22 cellular contexts compared by ENCODE assay signal in genomic region chr15:28912422-28912821, GRCh38. TPM values are rescaled to one million over a fixed set of nuclear protein-coding genes. Genes with fewer than 3 reads are reported as not detected.
DNase-seq lines count a peak whose midpoint lies in the region; ATAC-seq, FAIRE-seq and TF ChIP-seq lines count a peak whose summit lies in the region.
"Had no signal": no experiment of that assay in that cellular context is flagged by ENCODE, and none has a peak within 500 bp of the region (broad histone marks: within the 10 kb centered on the region; RNA-seq: fewer than 3 reads in every experiment).

No MANE protein-coding gene starts in this region.

- FAIRE-seq in kidney (lab: Jason Lieb, UNC), result no peak

- H2AFZ ChIP-seq in Loucy (ENCODE audit: low read length), result no peak overlapping the region

- intact Hi-C loops in lower lobe of right lung (cut with DNase I) (no loop called here), kidney (cut with DNase I) (no loop called here)

- H3K27ac Mint-ChIP-seq in activated naive CD4-positive, alpha-beta T cell treated with anti-CD3 and anti-CD28 coated beads, Interleukin-2, amount 50 U/mL, for 72 hours, result no peak overlapping the region
- H3K27ac Mint-ChIP-seq: activated CD4-positive, alpha-beta T cell treated with anti-CD3 and anti-CD28 coated beads, Interleukin-2, amount 10 ng/mL, durations not matched to agents 7 days and 5 days had no signal

- peaks cover 19% of the 10 kb centered on the region for H3F3A ChIP-seq in Loucy (ENCODE audit: low read depth)

- H3K27me3 ChIP-seq in BE2C, result no peaks in the 10 kb centered on the region
- H3K27me3 ChIP-seq in Loucy (ENCODE audit: insufficient read depth, low read length, poor library complexity, severe bottlenecking), result no peaks in the 10 kb centered on the region
- no peaks in the 10 kb centered on the region for H3K27me3 ChIP-seq in lower lobe of right lung (ENCODE audit: low read depth)
- H3K27me3 ChIP-seq: ascending aorta had no signal

- no peaks in the 10 kb centered on the region for H3K9me3 Mint-ChIP-seq in activated naive CD4-positive, alpha-beta T cell treated with anti-CD3 and anti-CD28 coated beads, Interleukin-2, amount 50 U/mL, for 72 hours
- H3K9me3 Mint-ChIP-seq: activated CD4-positive, alpha-beta T cell treated with anti-CD3 and anti-CD28 coated beads, Interleukin-2, amount 10 ng/mL, durations not matched to agents 7 days and 5 days; immature natural killer cell had no signal

- H3K36me3 Mint-ChIP-seq in activated naive CD4-positive, alpha-beta T cell treated with anti-CD3 and anti-CD28 coated beads, Interleukin-2, amount 50 U/mL, for 72 hours, result no peaks in the 10 kb centered on the region

- DNase-seq in BE2C, result peak; percentile 73
- peak in 1 of 2 donors; percentile 20 for DNase-seq in activated naive CD4-positive, alpha-beta T cell treated with anti-CD3 and anti-CD28 coated beads, Interleukin-2, amount 50 U/mL, for 72 hours (ENCODE audit: low spot score in 2 of 2)
- DNase-seq in lower lobe of right lung, result peak; percentile 30
- no peak for DNase-seq in DMS79 treated with DMSO at 0.1 percent for 48 hours (lab: John Stamatoyannopoulos, UW)
- DNase-seq in KG1 (lab: John Stamatoyannopoulos, UW), result no peak
- DNase-seq in kidney, result no peak
- DNase-seq in kidney glomerular epithelial cell (lab: John Stamatoyannopoulos, UW), result no peak
- DNase-seq: activated CD4-positive, alpha-beta T cell treated with anti-CD3 and anti-CD28 coated beads, Interleukin-2, amount 10 ng/mL, durations not matched to agents 7 days and 5 days; activated T-cell treated with anti-CD3 and anti-CD28 coated beads, Interleukin-2, amount 50 U/mL, for 48 hours; immature natural killer cell; mesenchymal stem cell; NCI-H1105 treated with DMSO at 0.1 percent for 48 hours; NCI-H2227 treated with DMSO at 0.1 percent for 48 hours; SHP77; stimulated activated CD4-positive, alpha-beta T cell treated with anti-CD3 and anti-CD28 coated beads, Interleukin-15, amount 100 ng/mL, for 24 hours; stomach; T-helper 9 cell had no signal

- H3K9me3 ChIP-seq in BE2C, result no peaks in the 10 kb centered on the region
- H3K9me3 ChIP-seq in Loucy (ENCODE audit: insufficient read depth, low read depth, low read length), result no peaks in the 10 kb centered on the region
- H3K9me3 ChIP-seq in lower lobe of right lung, result no peaks in the 10 kb centered on the region
- no peaks in the 10 kb centered on the region for H3K9me3 ChIP-seq in kidney (ENCODE audit: control insufficient read depth in 1 of 2, low read length in 2 of 2)
- H3K9me3 ChIP-seq: ascending aorta, Caco-2, stomach had no signal

- H3K27ac ChIP-seq in lower lobe of right lung (no peak overlapping the region), kidney (ENCODE audit: low read depth in 2 of 2, low read length in 2 of 2) (no peak overlapping the region)
- H3K27ac ChIP-seq: ascending aorta, coronary artery, KMS-11, stomach had no signal

- H3K4me3 ChIP-seq in BE2C (ENCODE audit: low read depth, low read length), result peak overlapping the region; percentile 13
- peak overlapping the region; percentile 63 for H3K4me3 ChIP-seq in Loucy (ENCODE audit: low read length, poor library complexity, severe bottlenecking)
- H3K4me3 ChIP-seq in lower lobe of right lung, result no peak overlapping the region
- no peak overlapping the region for H3K4me3 ChIP-seq in kidney (ENCODE audit: low read length in 2 of 2)
- H3K4me3 ChIP-seq: ascending aorta, coronary artery, stomach had no signal

- H3K4me1 ChIP-seq in BE2C (peaks cover 27% of the 10 kb centered on the region), Loucy (ENCODE audit: insufficient read depth, low read length, poor library complexity, severe bottlenecking) (peaks cover 63% of the 10 kb centered on the region), lower lobe of right lung (no peaks in the 10 kb centered on the region), kidney (ENCODE audit: control insufficient read depth in 1 of 2, insufficient read depth in 1 of 2, low read depth in 1 of 2, low read length in 2 of 2) (no peaks in the 10 kb centered on the region)
- H3K4me1 ChIP-seq: ascending aorta, Caco-2, stomach had no signal

- H3K36me3 ChIP-seq in BE2C (no peaks in the 10 kb centered on the region), Loucy (ENCODE audit: insufficient read depth, low read length) (no peaks in the 10 kb centered on the region), lower lobe of right lung (no peaks in the 10 kb centered on the region), kidney (ENCODE audit: control insufficient read depth in 1 of 2, insufficient read depth in 2 of 2, low read length in 2 of 2) (no peaks in the 10 kb centered on the region)
- H3K36me3 ChIP-seq: ascending aorta, stomach had no signal

- peak overlapping the region; percentile 87 for H3K4me2 ChIP-seq in Loucy (ENCODE audit: low read depth, low read length, poor library complexity, severe bottlenecking)
- H3K4me2 ChIP-seq: KMS-11 had no signal

- no peaks in the 10 kb centered on the region for H3K9me2 ChIP-seq in Loucy (replicated peaks; ENCODE audit: low read depth, low read length)

- peak; percentile 28 to 34 for ATAC-seq in activated naive CD4-positive, alpha-beta T cell treated with anti-CD3 and anti-CD28 coated beads, Interleukin-2, amount 50 U/mL, for 72 hours
- ATAC-seq in lower lobe of right lung, result no peak

- H3K79me2 ChIP-seq in Loucy (ENCODE audit: insufficient read depth, low read length), result no peaks in the 10 kb centered on the region

- TF ChIP-seq CTCF in BE2C (IDR thresholded peaks at IDR 0.05; ENCODE audit: low read depth, low read length) (no peak), Loucy (conservative IDR thresholded peaks at IDR 0.05; ENCODE audit: low read length) (peak; percentile 29; the same call in 1 of the 2 replicates), lower lobe of right lung (IDR thresholded peaks at IDR 0.05) (no peak), kidney (IDR thresholded peaks at IDR 0.05; ENCODE audit: borderline replicate concordance, extremely low read depth, insufficient read depth) (no peak)

- peak overlapping the region; percentile 80 for H3K9ac ChIP-seq in Loucy (ENCODE audit: low read depth, low read length, poor library complexity, severe bottlenecking)
- H3K9ac ChIP-seq in kidney (ENCODE audit: low read length in 2 of 2), result no peak overlapping the region
- H3K9ac ChIP-seq: KMS-11 had no signal

- no peaks in the 10 kb centered on the region for H4K20me1 ChIP-seq in Loucy (ENCODE audit: insufficient read depth, low read length, poor library complexity, severe bottlenecking)

RNA-seq across cellular contexts. Expression of gene APBA2, which starts 26.6 kb away (rescaled TPM):
- 45.2 TPM for polyA plus RNA-seq in BE2C (2012; ENCODE audit: insufficient read depth, insufficient read length, low read depth)
- 10 to 100 TPM; 11.8 to 16.4 TPM for total RNA-seq in activated naive CD4-positive, alpha-beta T cell treated with anti-CD3 and anti-CD28 coated beads, Interleukin-2, amount 50 U/mL, for 72 hours
- total RNA-seq in lower lobe of right lung (3.8 TPM), kidney (6.1 TPM)
- 1.0 TPM for polyA plus RNA-seq in kidney (ENCODE audit: insufficient read depth, low read depth, low replicate concordance)
- total RNA-seq: Caco-2 had no signal

Comparison
In these comparisons a context has a peak if more than half of its experiments do, and no peak if none do; other contexts are left out.
1. DNase-seq: peak in BE2C (single experiment) and lower lobe of right lung (single experiment); none in DMS79 treated with DMSO at 0.1 percent for 48 hours (single experiment), KG1 (single experiment), kidney (single experiment) and kidney glomerular epithelial cell (single experiment).
2. H3K4me3 ChIP-seq: peak in BE2C (single experiment) and Loucy (single experiment); none in lower lobe of right lung (single experiment) and kidney (0 of 2).
3. ATAC-seq: peak in activated naive CD4-positive, alpha-beta T cell treated with anti-CD3 and anti-CD28 coated beads, Interleukin-2, amount 50 U/mL, for 72 hours (2 of 2); none in lower lobe of right lung (0 of 2).